ENCODE assay signal across 8 cellular contexts in genomic region chr3:100603449-100603848, GRCh38. TPM values are rescaled to one million over a fixed set of nuclear protein-coding genes. Genes with fewer than 3 reads are reported as not detected.
DNase-seq lines count a peak whose midpoint lies in the region; FAIRE-seq and TF ChIP-seq lines count a peak whose summit lies in the region.

No MANE protein-coding gene starts in this region.

- no peak overlapping the region for H2AK5ac ChIP-seq in H9 (ENCODE audit: insufficient read length, low read length)

- H2BK12ac ChIP-seq in H9 (ENCODE audit: insufficient read length, low read depth, low read length) = no peak overlapping the region

- no peaks in the 10 kb centered on the region for H3K27me3 ChIP-seq in H9 (ENCODE audit: insufficient read depth, low read length)
- no peaks in the 10 kb centered on the region for H3K27me3 ChIP-seq in astrocyte (ENCODE audit: insufficient read depth, low read length)
- H3K27me3 ChIP-seq in liver (ENCODE audit: control insufficient read depth in 4 of 4, insufficient read depth in 4 of 4, low read length in 3 of 4) = no peaks in the 10 kb centered on the region

- no peaks in the 10 kb centered on the region for H3K9me3 ChIP-seq in H9 (ENCODE audit: control insufficient read depth, low read depth, low read length)
- no peaks in the 10 kb centered on the region for H3K9me3 ChIP-seq in astrocyte (ENCODE audit: insufficient read depth, low read depth, low read length)
- H3K9me3 ChIP-seq in liver (ENCODE audit: control insufficient read depth in 4 of 4, low read length in 3 of 4) = peaks cover 0 to 1% (median 0%) of the 10 kb centered on the region in 4 donors

- no peaks in the 10 kb centered on the region for H3K36me3 Mint-ChIP-seq in activated naive CD4-positive, alpha-beta T cell treated with anti-CD3 and anti-CD28 coated beads for 36 hours (ENCODE audit: low read depth)
- H3K36me3 Mint-ChIP-seq in H9 (ENCODE audit: insufficient read depth in 1 of 3, low read depth in 3 of 3) (peaks cover 0 to 8% (median 2%) of the 10 kb centered on the region in 3 experiments; a peak in 2 of 7 replicates), astrocyte (ENCODE audit: low read depth, unreplicated experiment) (no peaks in the 10 kb centered on the region)

- H3K23ac ChIP-seq in H9 (ENCODE audit: insufficient read length, low read depth, low read length) = no peak overlapping the region

- DNase-seq in activated naive CD4-positive, alpha-beta T cell treated with anti-CD3 and anti-CD28 coated beads for 36 hours = no peak
- no peak for DNase-seq in activated naive CD4-positive, alpha-beta T cell treated with Interleukin-2 at 50 U/mL for 16 hours
- DNase-seq in H9 (peak; percentile 39), NAMALWA (ENCODE audit: low spot score) (peak; percentile 31), astrocyte (ENCODE audit: low read depth) (no peak), HuH-7 (ENCODE audit: low spot score) (no peak), ecto neural progenitor cell (ENCODE audit: low spot score) (no peak)

- TF ChIP-seq CTCF in H9 (conservative IDR thresholded peaks at IDR 0.05) = peak; percentile 64
- TF ChIP-seq CTCF in astrocyte (IDR thresholded peaks at IDR 0.05; ENCODE audit: insufficient read depth, low read depth, low read length) = peak; percentile 48
- peak; percentile 52 for TF ChIP-seq CTCF in liver (IDR thresholded peaks at IDR 0.05; ENCODE audit: low read depth, low read length, missing input control)

- no peaks in the 10 kb centered on the region for H3K79me1 ChIP-seq in H9 (ENCODE audit: insufficient read depth, low read depth, low read length, poor library complexity, severe bottlenecking)

- no peak overlapping the region for H3K18ac ChIP-seq in H9 (ENCODE audit: insufficient read length, low read depth, low read length)

- H3K4me1 Mint-ChIP-seq in activated naive CD4-positive, alpha-beta T cell treated with anti-CD3 and anti-CD28 coated beads for 36 hours (ENCODE audit: low read depth) = peaks cover 25% of the 10 kb centered on the region
- H3K4me1 Mint-ChIP-seq in H9 (peaks cover 27% of the 10 kb centered on the region in 2 experiments), astrocyte (ENCODE audit: low read depth, unreplicated experiment) (peaks cover 7% of the 10 kb centered on the region)

- peak overlapping the region; percentile 75 for H2AFZ ChIP-seq in H9 (ENCODE audit: low read length)
- H2AFZ ChIP-seq in astrocyte (ENCODE audit: low read depth, low read length) = peak overlapping the region; percentile 39

- no CpG with 5 or more reads among the region's 5 CpGs for WGBS in H9 (ENCODE audit: extremely low coverage, insufficient read length, low lambda C conversion rate)
- 26% methylated on average over 5 of the region's 5 CpGs for WGBS in liver

- peak overlapping the region; percentile 37 for H3K4me3 Mint-ChIP-seq in activated naive CD4-positive, alpha-beta T cell treated with anti-CD3 and anti-CD28 coated beads for 36 hours
- H3K4me3 Mint-ChIP-seq in H9 (no peak overlapping the region), astrocyte (ENCODE audit: unreplicated experiment) (no peak overlapping the region)

- H3K14ac ChIP-seq in H9 (ENCODE audit: insufficient read depth, low read length) = no peak overlapping the region

- H3T11ph ChIP-seq in H9 (ENCODE audit: low read length) = no peak overlapping the region

- H2BK20ac ChIP-seq in H9 (ENCODE audit: low read depth, low read length, poor library complexity, severe bottlenecking) = no peak overlapping the region

- H3K4me3 ChIP-seq in astrocyte (ENCODE audit: insufficient read depth, low read depth, low read length) (no peak overlapping the region), liver (ENCODE audit: low read depth in 1 of 3, low read length in 3 of 3) (no peak overlapping the region)

- H3K36me3 ChIP-seq in astrocyte (ENCODE audit: insufficient read depth, low read length) = no peaks in the 10 kb centered on the region
- H3K36me3 ChIP-seq in liver (ENCODE audit: control insufficient read depth in 4 of 4, insufficient read depth in 3 of 4, low read depth in 1 of 4, low read length in 3 of 4) = no peaks in the 10 kb centered on the region

- H3K27me3 Mint-ChIP-seq in activated naive CD4-positive, alpha-beta T cell treated with anti-CD3 and anti-CD28 coated beads for 36 hours (ENCODE audit: low read depth) = peaks cover 2% of the 10 kb centered on the region
- H3K27me3 Mint-ChIP-seq in H9 (ENCODE audit: low read depth) (no peaks in the 10 kb centered on the region; the same call in 1 of the 2 replicates), astrocyte (ENCODE audit: low read depth, unreplicated experiment) (no peaks in the 10 kb centered on the region)

- H4K20me1 ChIP-seq in H9 (ENCODE audit: control insufficient read depth, insufficient read depth, insufficient read length) (no peaks in the 10 kb centered on the region), astrocyte (ENCODE audit: insufficient read depth, low read length) (no peaks in the 10 kb centered on the region)

- CTCF ChIA-PET in activated naive CD4-positive, alpha-beta T cell treated with anti-CD3 and anti-CD28 coated beads for 36 hours (lab: Charles Lee) = interaction anchor here (0.7 to 4.2 kb wide), 5 partner anchors 12 to 195 kb away, joined by 3 to 38 read pairs (median 4); no protein-coding TSS in a partner anchor

- no peak overlapping the region for H4K91ac ChIP-seq in H9 (ENCODE audit: insufficient read length, low read depth, low read length)

- H3K56ac ChIP-seq in H9 (ENCODE audit: insufficient read length, low read depth, low read length) = no peak overlapping the region

- no peak overlapping the region for H2BK5ac ChIP-seq in H9 (ENCODE audit: insufficient read length, low read length)

- no peak overlapping the region for H3K27ac Mint-ChIP-seq in activated naive CD4-positive, alpha-beta T cell treated with anti-CD3 and anti-CD28 coated beads for 36 hours
- H3K27ac Mint-ChIP-seq in H9 (0 out of 7 replicates have a peak overlapping the region, but pooled peaks of 1 of the 3 experiments have one; percentile 59), astrocyte (ENCODE audit: unreplicated experiment) (no peak overlapping the region)

- no peak overlapping the region for H2BK120ac ChIP-seq in H9 (ENCODE audit: low read depth, low read length, poor library complexity, severe bottlenecking)

- no peak overlapping the region for H3K4ac ChIP-seq in H9 (ENCODE audit: low read depth, low read length)

- no peak overlapping the region for H3K4me2 ChIP-seq in H9 (ENCODE audit: insufficient read depth, insufficient read length, low read length)
- H3K4me2 ChIP-seq in astrocyte (ENCODE audit: low read length) = no peak overlapping the region

- no peaks in the 10 kb centered on the region for H3K23me2 ChIP-seq in H9 (ENCODE audit: insufficient read length, low read depth, low read length, poor library complexity, severe bottlenecking)

- no peak overlapping the region for H4K8ac ChIP-seq in H9 (replicated peaks; ENCODE audit: insufficient read length, low read depth, low read length)

- no peak overlapping the region for H4K5ac ChIP-seq in H9 (ENCODE audit: insufficient read length, low read depth, low read length)

- intact Hi-C loops in activated naive CD4-positive, alpha-beta T cell treated with anti-CD3 and anti-CD28 coated beads for 36 hours (cut with micrococcal nuclease) = loop anchor here (1.0 to 2.0 kb wide), 4 partner anchors 47 to 777 kb away; no protein-coding TSS in a partner anchor

- no peak for FAIRE-seq in astrocyte (lab: Jason Lieb, UNC)

- no peak overlapping the region for H2BK15ac ChIP-seq in H9 (ENCODE audit: low read depth, low read length)

- H3K4me1 ChIP-seq in H9 (ENCODE audit: insufficient read depth, low read length) = peaks cover 3% of the 10 kb centered on the region; the same call in 1 of the 2 replicates
- H3K4me1 ChIP-seq in astrocyte (ENCODE audit: insufficient read depth, low read length) = peaks cover 3% of the 10 kb centered on the region
- H3K4me1 ChIP-seq in liver (ENCODE audit: control insufficient read depth in 4 of 4, insufficient read depth in 4 of 4, low read length in 3 of 4) = peaks cover 0 to 21% (median 20%) of the 10 kb centered on the region in 4 donors

- H3K9ac ChIP-seq in H9 (ENCODE audit: extremely low read depth, insufficient read length, low read length) (no peak overlapping the region), astrocyte (ENCODE audit: low read length) (no peak overlapping the region), liver (ENCODE audit: low read depth in 1 of 2, low read length in 2 of 2) (peak overlapping the region in 1 of 2 donors; percentile 41)

- H3K79me2 ChIP-seq in H9 (ENCODE audit: insufficient read depth, low read length) (no peaks in the 10 kb centered on the region), astrocyte (ENCODE audit: insufficient read depth, low read length) (no peaks in the 10 kb centered on the region)

- peaks cover 2% of the 10 kb centered on the region for H3K9me3 Mint-ChIP-seq in activated naive CD4-positive, alpha-beta T cell treated with anti-CD3 and anti-CD28 coated beads for 36 hours
- peaks cover 4 to 7% of the 10 kb centered on the region in 2 experiments; a peak in 4 of 5 replicates for H3K9me3 Mint-ChIP-seq in H9
- no peaks in the 10 kb centered on the region for H3K9me3 Mint-ChIP-seq in astrocyte (ENCODE audit: unreplicated experiment)

- no peak overlapping the region for H3K27ac ChIP-seq in H9 (ENCODE audit: insufficient read length, low read depth, low read length)
- H3K27ac ChIP-seq in astrocyte (ENCODE audit: low read depth, low read length) = no peak overlapping the region
- H3K27ac ChIP-seq in liver (ENCODE audit: low read depth in 1 of 2, low read length in 2 of 2) = peak overlapping the region; percentile 51 to 73

- peak; percentile 78 to 89 for TF ChIP-seq RAD21 in liver (IDR thresholded peaks at IDR 0.05)

TF ChIP-seq in liver, 16 proteins besides CTCF, POLR2A, EP300 and RAD21:
- TF ChIP-seq JUND (IDR thresholded peaks at IDR 0.05) (peak in 1 of 2 donors; percentile 15), TAF1 (conservative IDR thresholded peaks at IDR 0.05) (peak; percentile 41), HNF4A (conservative IDR thresholded peaks at IDR 0.05) (peak; percentile 11 to 26), EGR1 (IDR thresholded peaks at IDR 0.05; ENCODE audit: low read depth in 2 of 2) (no peak)

RNA-seq across cellular contexts. Expression of gene ADGRG7, which starts 6.0 kb away (rescaled TPM):
- not detected for total RNA-seq in activated naive CD4-positive, alpha-beta T cell treated with anti-CD3 and anti-CD28 coated beads for 36 hours
- total RNA-seq in H9 (2021) (not detected in 2 replicates), astrocyte (not detected in 2 replicates), liver (10 to 100 TPM in 1 of 2 donors, 1 to 10 TPM in 1; 2.1 to 65.5 TPM)
- polyA plus RNA-seq in liver = 10 to 100 TPM in 1 of 2 donors, 1 to 10 TPM in 1; 7.3 to 20.1 TPM

Comparison
In these comparisons a context has a peak if more than half of its experiments do, and no peak if none do; other contexts are left out.
1. DNase-seq: peak in H9 (single experiment) and NAMALWA (single experiment); none in activated naive CD4-positive, alpha-beta T cell treated with anti-CD3 and anti-CD28 coated beads for 36 hours (single experiment), activated naive CD4-positive, alpha-beta T cell treated with Interleukin-2 at 50 U/mL for 16 hours (single experiment), astrocyte (single experiment), HuH-7 (single experiment) and ecto neural progenitor cell (single experiment).
2. H3K27ac ChIP-seq: peak in liver (2 of 2); none in H9 (single experiment) and astrocyte (single experiment).
3. Peak in every context shown above with its lines, with median percentiles within 50 percentile points of each other: CTCF ChIP-seq.